In the genomic region with DNA sequence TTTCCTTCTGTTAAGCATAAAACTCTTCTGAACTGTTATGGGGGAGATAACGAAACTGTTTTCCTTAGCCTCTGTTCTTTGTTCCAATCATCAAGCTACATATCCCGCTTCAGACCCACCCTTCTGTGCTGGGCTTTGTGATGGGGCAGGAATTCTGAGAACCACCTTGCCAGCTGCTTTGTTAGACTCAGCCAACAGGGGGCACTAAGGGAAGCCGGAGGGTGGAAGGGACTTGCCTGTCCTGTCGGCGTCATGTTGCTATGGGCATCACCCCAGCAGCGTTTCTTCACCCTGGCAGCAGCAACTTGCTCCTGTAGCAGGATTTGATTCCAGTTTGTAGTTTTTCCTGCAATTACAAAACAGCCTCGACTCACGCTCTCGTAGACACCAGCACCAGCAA, we compare ENCODE assay signal across 10 cellular contexts.
DNase-seq lines count a peak whose midpoint lies in the region; ATAC-seq and FAIRE-seq lines count a peak whose summit lies in the region.
"Had no signal": no experiment of that assay in that cellular context is flagged by ENCODE, and none has a peak within 500 bp of the region (broad histone marks: within the 10 kb centered on the region; RNA-seq: fewer than 3 reads in every experiment).

No MANE protein-coding gene starts in this region.

- intact Hi-C loops in left colon (cut with DNase I, micrococcal nuclease), result no loop called here

- H3K27ac Mint-ChIP-seq in activated T-cell treated with anti-CD3 and anti-CD28 coated beads, Interleukin-2, amount 50 U/mL, for 72 hours, result no peak overlapping the region
- H3K27ac Mint-ChIP-seq: naive thymus-derived CD4-positive, alpha-beta T cell; T-helper 1 cell treated with Interleukin-12 subunit alpha and Interleukin-12 subunit beta and Interleukin-4 antibody, amounts not matched to agents 30 μg/mL and 1 μg/mL, for 36 hours had no signal

- H3K9ac ChIP-seq in Karpas-422 (ENCODE audit: low read length), result no peak overlapping the region

- no peak for FAIRE-seq in RCC 7860 (lab: Jason Lieb, UNC)

- peaks cover 6% of the 10 kb centered on the region; the same call in 1 of the 2 replicates for H3K4me1 ChIP-seq in Karpas-422 (ENCODE audit: low read length)

- no peak overlapping the region for H3K4me3 Mint-ChIP-seq in activated T-cell treated with anti-CD3 and anti-CD28 coated beads, Interleukin-2, amount 50 U/mL, for 72 hours
- H3K4me3 Mint-ChIP-seq: naive thymus-derived CD4-positive, alpha-beta T cell; T-helper 1 cell treated with Interleukin-12 subunit alpha and Interleukin-12 subunit beta and Interleukin-4 antibody, amounts not matched to agents 30 μg/mL and 1 μg/mL, for 36 hours had no signal

- no peaks in the 10 kb centered on the region for H3K79me2 ChIP-seq in Karpas-422 (ENCODE audit: low read length)

- H3K9me2 ChIP-seq in Karpas-422 (replicated peaks; ENCODE audit: insufficient read depth, low read length), result no peaks in the 10 kb centered on the region

- no peak overlapping the region for H3K4me3 ChIP-seq in Karpas-422 (ENCODE audit: low read length)

- no peak overlapping the region for H2AFZ ChIP-seq in Karpas-422 (ENCODE audit: low read length)

- H3K36me3 ChIP-seq in Karpas-422 (ENCODE audit: insufficient read depth, low read length), result no peaks in the 10 kb centered on the region

- H3K27me3 ChIP-seq in Karpas-422 (ENCODE audit: low read length), result no peaks in the 10 kb centered on the region

- no peaks in the 10 kb centered on the region for H3K36me3 Mint-ChIP-seq in activated T-cell treated with anti-CD3 and anti-CD28 coated beads, Interleukin-2, amount 50 U/mL, for 72 hours (ENCODE audit: insufficient read depth in 2 of 2)
- H3K36me3 Mint-ChIP-seq: naive thymus-derived CD4-positive, alpha-beta T cell had no signal

- H3K9me3 Mint-ChIP-seq in activated T-cell treated with anti-CD3 and anti-CD28 coated beads, Interleukin-2, amount 50 U/mL, for 72 hours, result no peaks in the 10 kb centered on the region
- H3K9me3 Mint-ChIP-seq: naive thymus-derived CD4-positive, alpha-beta T cell; T-helper 1 cell treated with Interleukin-12 subunit alpha and Interleukin-12 subunit beta and Interleukin-4 antibody, amounts not matched to agents 30 μg/mL and 1 μg/mL, for 36 hours had no signal

- DNase-seq in EL, result peak; percentile 50
- DNase-seq in Karpas-422, result peak; percentile 86
- DNase-seq in activated T-cell treated with anti-CD3 and anti-CD28 coated beads, Interleukin-2, amount 50 U/mL, for 72 hours, result peak; percentile 11 to 33
- peak; percentile 26 to 41 for DNase-seq in left colon
- no peak for DNase-seq in RCC 7860 (ENCODE audit: low spot score)
- DNase-seq in NCI-H187 treated with DMSO at 0.1 percent for 48 hours (lab: John Stamatoyannopoulos, UW), result no peak
- no peak for DNase-seq in midbrain (lab: John Stamatoyannopoulos, UW)

- no peak overlapping the region for H3K27ac ChIP-seq in Karpas-422 (ENCODE audit: low read length)

- peaks cover 21% of the 10 kb centered on the region for H3K27me3 Mint-ChIP-seq in activated T-cell treated with anti-CD3 and anti-CD28 coated beads, Interleukin-2, amount 50 U/mL, for 72 hours (ENCODE audit: low read depth)

- ATAC-seq in GM19463 (IDR thresholded peaks at IDR 0.05; ENCODE audit: unreplicated experiment) (peak; percentile 72), left colon (peak; percentile 71)
- ATAC-seq in activated T-cell treated with anti-CD3 and anti-CD28 coated beads, Interleukin-2, amount 50 U/mL, for 72 hours (replicated peaks in 1 of 2), result no peak
- ATAC-seq: naive thymus-derived CD4-positive, alpha-beta T cell had no signal

- H3K4me2 ChIP-seq in Karpas-422 (ENCODE audit: low read depth, low read length, poor library complexity, severe bottlenecking), result no peak overlapping the region

- no peaks in the 10 kb centered on the region for H3K9me3 ChIP-seq in Karpas-422 (ENCODE audit: low read length)

- H4K20me1 ChIP-seq in Karpas-422 (ENCODE audit: insufficient read depth, low read depth, low read length), result no peaks in the 10 kb centered on the region

- H3K4me1 Mint-ChIP-seq in activated T-cell treated with anti-CD3 and anti-CD28 coated beads, Interleukin-2, amount 50 U/mL, for 72 hours (ENCODE audit: low read depth), result no peaks in the 10 kb centered on the region

Comparison
In these comparisons a context has a peak if more than half of its experiments do, and no peak if none do; other contexts are left out.
1. DNase-seq: peak in EL (single experiment), Karpas-422 (single experiment), activated T-cell treated with anti-CD3 and anti-CD28 coated beads, Interleukin-2, amount 50 U/mL, for 72 hours (2 of 2) and left colon (2 of 2); none in RCC 7860 (single experiment), NCI-H187 treated with DMSO at 0.1 percent for 48 hours (single experiment) and midbrain (single experiment).
2. ATAC-seq: peak in GM19463 (single experiment) and left colon (single experiment); none in activated T-cell treated with anti-CD3 and anti-CD28 coated beads, Interleukin-2, amount 50 U/mL, for 72 hours (0 of 2).